In genomic region chr21:30831194-30831765, GRCh38 we compare ENCODE assay signal across 1 cellular context.
A peak's percentile ranks its signal among the peaks of the same experiment; 100 is the strongest.
TF ChIP-seq lines count a peak whose summit lies in the region.

No MANE protein-coding gene starts in this region.

TF ChIP-seq in HepG2, 621 proteins besides CTCF, POLR2A, EP300 and RAD21:
- TF ChIP-seq ZNF317 (CRISPR knock-in tag; IDR thresholded peaks at IDR 0.05) (peak; percentile 64; the same call in 1 of the 2 replicates), PTBP1 (IDR thresholded peaks at IDR 0.05; ENCODE audit: low read depth, low read length, poor library complexity, severe bottlenecking) (no peak), SMC3 (IDR thresholded peaks at IDR 0.05; ENCODE audit: low read length) (0 out of 2 replicates have a peak, but pooled peaks have one; percentile 4)
